8 cellular contexts compared by ENCODE assay signal in genomic region chr6:84033523-84034451, GRCh38. TPM values are rescaled to one million over a fixed set of nuclear protein-coding genes. Genes with fewer than 3 reads are reported as not detected.
A peak's percentile ranks its signal among the peaks of the same experiment; 100 is the strongest.
DNase-seq lines count a peak whose midpoint lies in the region; ATAC-seq and FAIRE-seq lines count a peak whose summit lies in the region.

A gene with protein sequence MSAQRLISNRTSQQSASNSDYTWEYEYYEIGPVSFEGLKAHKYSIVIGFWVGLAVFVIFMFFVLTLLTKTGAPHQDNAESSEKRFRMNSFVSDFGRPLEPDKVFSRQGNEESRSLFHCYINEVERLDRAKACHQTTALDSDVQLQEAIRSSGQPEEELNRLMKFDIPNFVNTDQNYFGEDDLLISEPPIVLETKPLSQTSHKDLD (plus strand): TSS chr6:84033772. CDS start chr6:84055319, 21,547 bp downstream.

- no peak within 1 kb of the TSS for H4K12ac ChIP-seq in trophoblast cell (ENCODE audit: low read depth, low read length)

- peaks cover 15% of the 10 kb centered on the region for H3K27me3 ChIP-seq in trophoblast cell (ENCODE audit: insufficient read depth, low read length)

- no peak for FAIRE-seq in HTR-8/SVneo (lab: Jason Lieb, UNC)

- H3K4me2 ChIP-seq in trophoblast cell (ENCODE audit: low read length) = peak within 1 kb of the TSS; percentile 79

- H3K4ac ChIP-seq in trophoblast cell (ENCODE audit: low read depth, low read length) = no peak within 1 kb of the TSS

- H3K27ac ChIP-seq in trophoblast cell (ENCODE audit: low read depth, low read length) = no peak within 1 kb of the TSS

- no peak within 1 kb of the TSS for H2BK5ac ChIP-seq in trophoblast cell (ENCODE audit: low read depth, low read length, poor library complexity)

- no peaks in the 10 kb centered on the region for H3K79me1 ChIP-seq in trophoblast cell (ENCODE audit: low read length)

- H3K4me1 ChIP-seq in trophoblast cell (ENCODE audit: control insufficient read depth in 1 of 2, insufficient read depth in 2 of 2, low read length in 2 of 2) = no peaks in the 10 kb centered on the region

- no CpG with 5 or more reads among the region's 78 CpGs for WGBS in trophoblast cell (ENCODE audit: extremely low coverage, insufficient coverage, insufficient read length)

- intact Hi-C loops in head of caudate nucleus (cut with DNase I) = no loop called here

- no peak within 1 kb of the TSS for H3K14ac ChIP-seq in trophoblast cell (ENCODE audit: low read length)

- no peak within 1 kb of the TSS for H4K91ac ChIP-seq in trophoblast cell (ENCODE audit: low read depth, low read length)

- H2BK120ac ChIP-seq in trophoblast cell (ENCODE audit: insufficient read depth, low read length, poor library complexity) = no peak within 1 kb of the TSS

- H3K79me2 ChIP-seq in trophoblast cell (ENCODE audit: control insufficient read depth, insufficient read depth, low read length, poor library complexity) = no peaks in the 10 kb centered on the region

- H2AFZ ChIP-seq in trophoblast cell (ENCODE audit: insufficient read depth, low read length, poor library complexity) = peak within 1 kb of the TSS; percentile 47

- H2AK5ac ChIP-seq in trophoblast cell (ENCODE audit: low read length) = no peak within 1 kb of the TSS

- DNase-seq in NCI-H2029 (lab: John Stamatoyannopoulos, UW) = peak; percentile 40
- DNase-seq in NCI-H2029 treated with DMSO at 0.1 percent for 48 hours (lab: John Stamatoyannopoulos, UW) = no peak
- peak; percentile 11 for DNase-seq in UCSD-AML1 (lab: John Stamatoyannopoulos, UW; ENCODE audit: unreplicated experiment)
- peak in 37 of 42 donors; percentile 16 to 77 (median 49) for DNase-seq in head of caudate nucleus
- peak in 1 of 2 donors; percentile 51 for DNase-seq in trophoblast cell
- no peak for DNase-seq in HTR-8/SVneo (ENCODE audit: insufficient read length, low spot score)

- ATAC-seq in HG03432 (IDR thresholded peaks at IDR 0.05; ENCODE audit: unreplicated experiment) (peak; percentile 70), GM18517 (IDR thresholded peaks at IDR 0.05; ENCODE audit: unreplicated experiment) (no peak)

- H3K36me3 ChIP-seq in trophoblast cell (ENCODE audit: control insufficient read depth in 1 of 2, insufficient read depth in 2 of 2, low read length in 2 of 2) = no peaks in the 10 kb centered on the region

- no peak within 1 kb of the TSS for H3K23ac ChIP-seq in trophoblast cell (ENCODE audit: low read length)

- H4K8ac ChIP-seq in trophoblast cell (ENCODE audit: low read depth, low read length) = peak within 1 kb of the TSS; percentile 13

- H3K9me3 ChIP-seq in trophoblast cell (ENCODE audit: insufficient read depth, low read depth, low read length) = peaks cover 11% of the 10 kb centered on the region

- H3K9ac ChIP-seq in trophoblast cell (ENCODE audit: low read length) = no peak within 1 kb of the TSS

- peak within 1 kb of the TSS; percentile 63 for H3K4me3 ChIP-seq in trophoblast cell (ENCODE audit: low read depth, low read length)

- H2BK12ac ChIP-seq in trophoblast cell (ENCODE audit: low read length) = no peak within 1 kb of the TSS

- H3K18ac ChIP-seq in trophoblast cell (ENCODE audit: low read length) = no peak within 1 kb of the TSS

RNA-seq across cellular contexts. Expression of the gene that starts here (rescaled TPM):
- polyA plus RNA-seq in trophoblast cell (2013) = 3.2 and 3.9 TPM in 2 replicates

Comparison
In these comparisons a context has a peak if more than half of its experiments do, and no peak if none do; other contexts are left out.
1. DNase-seq: peak in NCI-H2029 (single experiment), UCSD-AML1 (single experiment) and head of caudate nucleus (37 of 42); none in NCI-H2029 treated with DMSO at 0.1 percent for 48 hours (single experiment) and HTR-8/SVneo (single experiment).